ENCODE assay signal across 8 cellular contexts in genomic region chr2:208266641-208267335, GRCh38. TPM values are rescaled to one million over a fixed set of nuclear protein-coding genes. Genes with fewer than 3 reads are reported as not detected.
DNase-seq lines count a peak whose midpoint lies in the region; FAIRE-seq and TF ChIP-seq lines count a peak whose summit lies in the region.

No MANE protein-coding gene starts in this region.

- peaks cover 12% of the 10 kb centered on the region for H3K79me2 ChIP-seq in trophoblast cell (ENCODE audit: control insufficient read depth, insufficient read depth, low read length, poor library complexity)

- H3K14ac ChIP-seq in trophoblast cell (ENCODE audit: low read length), result peak overlapping the region; percentile 71

- peaks cover 7% of the 10 kb centered on the region for H3K79me1 ChIP-seq in trophoblast cell (ENCODE audit: low read length)

- FAIRE-seq in GM12892 (lab: Jason Lieb, UNC), result peak; percentile 38

- no peak overlapping the region for H3K23ac ChIP-seq in trophoblast cell (ENCODE audit: low read length)

- peak overlapping the region; percentile 96 for H3K27ac ChIP-seq in trophoblast cell (ENCODE audit: low read depth, low read length)

- H3K4me3 ChIP-seq in trophoblast cell (ENCODE audit: low read depth, low read length), result peak overlapping the region; percentile 95

- H4K91ac ChIP-seq in trophoblast cell (ENCODE audit: low read depth, low read length), result peak overlapping the region; percentile 81

- peak overlapping the region; percentile 76 for H4K12ac ChIP-seq in trophoblast cell (ENCODE audit: low read depth, low read length)

- peak overlapping the region; percentile 74 for H3K4me2 ChIP-seq in trophoblast cell (ENCODE audit: low read length)

- H2AK5ac ChIP-seq in trophoblast cell (ENCODE audit: low read length), result no peak overlapping the region

- peak overlapping the region; percentile 69 for H3K18ac ChIP-seq in trophoblast cell (ENCODE audit: low read length)

- H2BK12ac ChIP-seq in trophoblast cell (ENCODE audit: low read length), result no peak overlapping the region

- H2BK120ac ChIP-seq in trophoblast cell (ENCODE audit: insufficient read depth, low read length, poor library complexity), result peak overlapping the region; percentile 36

- H3K9me3 ChIP-seq in trophoblast cell (ENCODE audit: insufficient read depth, low read depth, low read length), result no peaks in the 10 kb centered on the region

- H3K27me3 ChIP-seq in trophoblast cell (ENCODE audit: insufficient read depth, low read length), result no peaks in the 10 kb centered on the region

- peak overlapping the region; percentile 35 for H3K4ac ChIP-seq in trophoblast cell (ENCODE audit: low read depth, low read length)

- DNase-seq in GM12892 (ENCODE audit: insufficient read length) (no peak), HCEC 1CT (peak; percentile 37), RKO (ENCODE audit: low spot score) (peak; percentile 76), erythroblast (lab: John Stamatoyannopoulos, UW) (peak; percentile 56 to 71), trophoblast cell (no peak), NCI-H774 (lab: John Stamatoyannopoulos, UW) (no peak), NCI-H2227 (lab: John Stamatoyannopoulos, UW; ENCODE audit: unreplicated experiment) (no peak), NCI-H1436 (lab: John Stamatoyannopoulos, UW) (no peak)

- TF ChIP-seq POLR2A in GM12892 (IDR thresholded peaks at IDR 0.05; ENCODE audit: low read depth, low read length) (no peak), erythroblast (IDR thresholded peaks at IDR 0.05; ENCODE audit: low read length) (no peak)

- WGBS in trophoblast cell (ENCODE audit: extremely low coverage, insufficient coverage, insufficient read length), result no CpG with 5 or more reads among the region's 11 CpGs

- peak overlapping the region; percentile 78 for H2BK5ac ChIP-seq in trophoblast cell (ENCODE audit: low read depth, low read length, poor library complexity)

- peaks cover 4 to 8% of the 10 kb centered on the region in 2 experiments for H3K4me1 ChIP-seq in trophoblast cell (ENCODE audit: control insufficient read depth in 1 of 2, insufficient read depth in 2 of 2, low read length in 2 of 2)

- H4K8ac ChIP-seq in trophoblast cell (ENCODE audit: low read depth, low read length), result peak overlapping the region; percentile 72

- H2AFZ ChIP-seq in trophoblast cell (ENCODE audit: insufficient read depth, low read length, poor library complexity), result peak overlapping the region; percentile 82

- H3K36me3 ChIP-seq in trophoblast cell (ENCODE audit: control insufficient read depth in 1 of 2, insufficient read depth in 2 of 2, low read length in 2 of 2), result peaks cover under 1 to 4% of the 10 kb centered on the region in 2 experiments

- H3K9ac ChIP-seq in trophoblast cell (ENCODE audit: low read length), result peak overlapping the region; percentile 98

RNA-seq across cellular contexts. Expression of gene PIKFYVE, which starts 0.7 kb away (rescaled TPM):
- polyA plus RNA-seq in GM12892 (2012; ENCODE audit: missing spikeins), result 13.5 TPM
- polyA plus RNA-seq in trophoblast cell (2013), result 10.4 and 11.4 TPM in 2 replicates

RNA-seq across cellular contexts. Expression of gene IDH1, which starts 11.9 kb away (rescaled TPM):
- polyA plus RNA-seq in GM12892 (2012; ENCODE audit: missing spikeins), result 37.3 TPM
- 72.0 and 73.3 TPM in 2 replicates for polyA plus RNA-seq in trophoblast cell (2013)

Comparison
In these comparisons a context has a peak if more than half of its experiments do, and no peak if none do; other contexts are left out.
1. DNase-seq: peak in HCEC 1CT (single experiment), RKO (single experiment) and erythroblast (2 of 2); none in GM12892 (single experiment), trophoblast cell (0 of 2), NCI-H774 (single experiment), NCI-H2227 (single experiment) and NCI-H1436 (single experiment).